Comparison of ENCODE assay signal across 1 cellular context in the genomic region with DNA sequence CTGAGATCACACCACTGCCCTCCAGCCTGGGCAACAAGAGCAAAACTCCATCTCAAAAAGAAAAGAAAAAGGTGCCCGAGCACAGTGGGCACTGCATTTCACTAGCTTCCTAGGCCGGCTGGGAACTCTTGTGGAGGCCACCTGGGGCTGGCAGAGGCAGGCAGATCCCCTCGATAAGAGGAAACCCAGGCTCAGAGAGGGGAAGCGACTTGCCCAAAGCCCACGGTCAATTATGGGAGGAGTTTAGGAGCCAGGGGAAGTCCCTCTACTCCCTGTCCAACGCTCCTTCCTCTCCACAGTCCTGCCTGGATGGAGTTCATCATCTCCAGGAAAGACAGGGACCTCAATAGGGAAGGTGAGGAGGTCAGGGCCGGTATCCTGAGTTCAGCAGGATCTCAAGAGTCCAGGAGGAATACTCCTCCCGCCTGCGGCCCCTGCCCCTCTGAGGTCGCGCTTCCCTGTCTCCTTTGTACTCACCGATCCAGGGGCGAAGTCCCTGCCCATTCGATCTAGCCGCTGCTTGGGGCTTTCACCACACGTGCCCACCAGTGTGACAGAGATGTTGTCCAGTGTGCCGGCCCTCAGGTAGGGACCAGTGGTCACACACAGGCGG.
TF ChIP-seq lines count a peak whose summit lies in the region.

No MANE protein-coding gene starts in this region.

TF ChIP-seq in HCT116, 20 proteins besides CTCF, POLR2A, EP300 and RAD21 (continued from another document):
- TF ChIP-seq SP1 (IDR thresholded peaks at IDR 0.05; ENCODE audit: low read depth) (no peak), MAX (IDR thresholded peaks at IDR 0.05) (no peak), EZH2phosphoT487 (IDR thresholded peaks at IDR 0.05; ENCODE audit: borderline replicate concordance) (no peak), ATF3 (IDR thresholded peaks at IDR 0.05) (no peak), YY1 (IDR thresholded peaks at IDR 0.05; ENCODE audit: extremely low read depth, insufficient replicate concordance, low read depth, low read length) (no peak), EZH2 (IDR thresholded peaks at IDR 0.05) (no peak)
